ENCODE assay signal across 8 cellular contexts in genomic region chr2:36174920-36175319, GRCh38.
"Had no signal": no experiment of that assay in that cellular context is flagged by ENCODE, and none has a peak within 500 bp of the region (broad histone marks: within the 10 kb centered on the region; RNA-seq: fewer than 3 reads in every experiment).

No MANE protein-coding gene starts in this region.

- H3K4me3 ChIP-seq: GM12878 had no signal

- ATAC-seq: GM12878 had no signal

- FAIRE-seq: G401.6, GM12878, GM12891, GM12892, GM18507, GM19239 had no signal

- DNase-seq: GDM1, GF-D8 had no signal
